In the genomic region with DNA sequence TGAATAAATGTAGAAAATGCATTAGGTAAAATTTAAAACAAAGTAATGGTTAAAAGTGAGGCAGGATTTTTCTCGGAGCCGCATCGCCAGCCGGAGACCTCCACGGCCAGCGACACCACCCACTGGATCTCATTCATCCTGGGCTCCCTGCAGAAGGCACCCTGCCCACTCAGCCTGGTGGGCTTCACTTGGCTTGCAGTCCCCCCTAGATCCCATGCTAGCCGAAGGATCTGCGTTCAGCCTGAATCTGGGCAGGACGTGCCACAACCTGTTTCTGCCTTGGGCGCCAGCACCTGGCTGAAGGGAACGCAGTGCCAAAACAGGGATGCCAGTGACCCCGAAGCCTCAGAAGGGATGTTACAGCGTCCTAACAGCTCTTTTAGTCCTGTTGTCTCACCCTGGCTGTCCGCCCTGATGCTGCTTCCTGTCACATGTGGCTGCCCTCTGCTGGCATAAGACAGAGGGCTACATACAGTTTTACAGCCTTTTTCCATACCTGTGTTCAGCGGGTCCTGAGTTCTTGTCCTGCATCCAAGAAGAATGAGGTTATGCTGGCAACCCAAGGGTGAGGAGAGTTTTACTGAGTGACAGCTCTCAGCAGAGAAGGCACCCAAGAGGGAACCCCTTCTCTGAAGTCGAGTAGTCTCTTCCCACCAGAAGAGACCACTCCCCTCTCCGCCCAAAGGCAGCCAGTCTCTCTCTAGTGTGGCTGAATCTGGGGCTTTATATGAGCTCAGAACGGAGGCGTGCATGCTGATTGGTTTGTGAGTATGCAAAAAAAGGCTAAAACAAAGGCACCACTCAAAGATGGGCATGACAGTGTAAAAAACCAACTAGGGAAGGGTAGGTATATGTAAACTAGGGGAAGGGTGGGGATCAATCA, we compare ENCODE assay signal across 13 cellular contexts.
DNase-seq lines count a peak whose midpoint lies in the region; ATAC-seq and TF ChIP-seq lines count a peak whose summit lies in the region.
"Had no signal": no experiment of that assay in that cellular context is flagged by ENCODE, and none has a peak within 500 bp of the region (broad histone marks: within the 10 kb centered on the region; RNA-seq: fewer than 3 reads in every experiment).

No MANE protein-coding gene starts in this region.

- no peak overlapping the region for H4K91ac ChIP-seq in trophoblast cell (ENCODE audit: low read depth, low read length)

- H2BK120ac ChIP-seq in trophoblast cell (ENCODE audit: insufficient read depth, low read length, poor library complexity) = no peak overlapping the region

- no peaks in the 10 kb centered on the region for H3K79me1 ChIP-seq in trophoblast cell (ENCODE audit: low read length)

- 83% methylated on average over 19 of the region's 19 CpGs for WGBS in right cardiac atrium
- WGBS in trophoblast cell (ENCODE audit: extremely low coverage, insufficient coverage, insufficient read length) = no CpG with 5 or more reads among the region's 19 CpGs

- H3K14ac ChIP-seq in trophoblast cell (ENCODE audit: low read length) = no peak overlapping the region

- H2BK5ac ChIP-seq in trophoblast cell (ENCODE audit: low read depth, low read length, poor library complexity) = no peak overlapping the region

- H3K23ac ChIP-seq in trophoblast cell (ENCODE audit: low read length) = no peak overlapping the region

- H3K27me3 Mint-ChIP-seq in chondrocyte (ENCODE audit: low read depth) = peaks cover 2% of the 10 kb centered on the region
- H3K27me3 Mint-ChIP-seq: brain had no signal

- H3K9me3 ChIP-seq in right cardiac atrium (ENCODE audit: control insufficient read depth, low read length) (no peaks in the 10 kb centered on the region), lower lobe of right lung (no peaks in the 10 kb centered on the region), trophoblast cell (ENCODE audit: insufficient read depth, low read depth, low read length) (no peaks in the 10 kb centered on the region)

- H3K27ac Mint-ChIP-seq in chondrocyte (ENCODE audit: unreplicated experiment) = no peak overlapping the region
- H3K27ac Mint-ChIP-seq: brain; CD4-positive, CD25-positive, alpha-beta regulatory T cell had no signal

- no peak overlapping the region for H3K27ac ChIP-seq in right cardiac atrium (ENCODE audit: low read length)
- H3K27ac ChIP-seq in lower lobe of right lung = no peak overlapping the region
- H3K27ac ChIP-seq in trophoblast cell (ENCODE audit: low read depth, low read length) = no peak overlapping the region

- H3K4me2 ChIP-seq in trophoblast cell (ENCODE audit: low read length) = no peak overlapping the region

- H3K36me3 ChIP-seq in lower lobe of right lung = no peaks in the 10 kb centered on the region
- no peaks in the 10 kb centered on the region for H3K36me3 ChIP-seq in trophoblast cell (ENCODE audit: control insufficient read depth in 1 of 2, insufficient read depth in 2 of 2, low read length in 2 of 2)

- no peak overlapping the region for H2AK5ac ChIP-seq in trophoblast cell (ENCODE audit: low read length)

- H3K27me3 ChIP-seq in right cardiac atrium (ENCODE audit: control insufficient read depth, insufficient read depth) (no peaks in the 10 kb centered on the region), lower lobe of right lung (ENCODE audit: low read depth) (no peaks in the 10 kb centered on the region), trophoblast cell (ENCODE audit: insufficient read depth, low read length) (no peaks in the 10 kb centered on the region)

- no peak overlapping the region for H2AFZ ChIP-seq in trophoblast cell (ENCODE audit: insufficient read depth, low read length, poor library complexity)

- H3K18ac ChIP-seq in trophoblast cell (ENCODE audit: low read length) = no peak overlapping the region

- H3K4me1 Mint-ChIP-seq in chondrocyte (ENCODE audit: low read depth) = no peaks in the 10 kb centered on the region
- H3K4me1 Mint-ChIP-seq: brain; CD4-positive, CD25-positive, alpha-beta regulatory T cell had no signal

- no peak overlapping the region for H3K4me3 ChIP-seq in right cardiac atrium (ENCODE audit: low read length)
- H3K4me3 ChIP-seq in lower lobe of right lung = no peak overlapping the region
- H3K4me3 ChIP-seq in trophoblast cell (ENCODE audit: low read depth, low read length) = no peak overlapping the region

- intact Hi-C loops in right cardiac atrium (cut with DNase I) (no loop called here), Right ventricle myocardium inferior (cut with DNase I) (no loop called here), lower lobe of right lung (cut with DNase I) (no loop called here)

- no peak overlapping the region for H3K4ac ChIP-seq in trophoblast cell (ENCODE audit: low read depth, low read length)

- H3K4me3 Mint-ChIP-seq in chondrocyte (ENCODE audit: unreplicated experiment) = no peak overlapping the region
- H3K4me3 Mint-ChIP-seq: brain; CD4-positive, CD25-positive, alpha-beta regulatory T cell had no signal

- DNase-seq in right cardiac atrium (peak in 2 of 3 donors; percentile 34 to 48), Right ventricle myocardium inferior (ENCODE audit: missing footprints) (no peak), HuH-7 (ENCODE audit: low spot score) (peak; percentile 8), chondrocyte (ENCODE audit: low spot score) (no peak), lower lobe of right lung (no peak), trophoblast cell (no peak), globus pallidus (ENCODE audit: low spot score) (no peak)
- no peak for DNase-seq in activated CD4-positive, alpha-beta T cell treated with anti-CD3 and anti-CD28 coated beads for 1 hour
- DNase-seq: activated CD8-positive, alpha-beta memory T cell treated with anti-CD3 and anti-CD28 coated beads, Interleukin-2, amount 50 U/mL, for 4 hours; MV-4-11; Right ventricle myocardium superior had no signal

- no peak for ATAC-seq in right cardiac atrium
- no peak for ATAC-seq in Right ventricle myocardium inferior
- no peak for ATAC-seq in lower lobe of right lung

- H2BK12ac ChIP-seq in trophoblast cell (ENCODE audit: low read length) = no peak overlapping the region

- no peaks in the 10 kb centered on the region for H3K36me3 Mint-ChIP-seq in chondrocyte (ENCODE audit: low read depth)
- H3K36me3 Mint-ChIP-seq: brain; CD4-positive, CD25-positive, alpha-beta regulatory T cell had no signal

- H3K9me3 Mint-ChIP-seq in chondrocyte (ENCODE audit: low read depth) = no peaks in the 10 kb centered on the region

- H4K12ac ChIP-seq in trophoblast cell (ENCODE audit: low read depth, low read length) = no peak overlapping the region

- no peaks in the 10 kb centered on the region for H3K79me2 ChIP-seq in trophoblast cell (ENCODE audit: control insufficient read depth, insufficient read depth, low read length, poor library complexity)

- H4K8ac ChIP-seq in trophoblast cell (ENCODE audit: low read depth, low read length) = no peak overlapping the region

- H3K4me1 ChIP-seq in right cardiac atrium (ENCODE audit: control insufficient read depth, insufficient read depth, low read length) (no peaks in the 10 kb centered on the region), lower lobe of right lung (no peaks in the 10 kb centered on the region), trophoblast cell (ENCODE audit: control insufficient read depth in 1 of 2, insufficient read depth in 2 of 2, low read length in 2 of 2) (no peaks in the 10 kb centered on the region)

- H3K9ac ChIP-seq in trophoblast cell (ENCODE audit: low read length) = no peak overlapping the region

- TF ChIP-seq CTCF in chondrocyte (IDR thresholded peaks at IDR 0.05) (peak; percentile 59), lower lobe of right lung (IDR thresholded peaks at IDR 0.05) (no peak)

Comparison
In these comparisons a context has a peak if more than half of its experiments do, and no peak if none do; other contexts are left out.
1. DNase-seq: peak in right cardiac atrium (2 of 3) and HuH-7 (single experiment); none in Right ventricle myocardium inferior (single experiment), chondrocyte (single experiment), lower lobe of right lung (single experiment), trophoblast cell (0 of 2), globus pallidus (single experiment) and activated CD4-positive, alpha-beta T cell treated with anti-CD3 and anti-CD28 coated beads for 1 hour (single experiment).